ENCODE assay signal across 8 cellular contexts in genomic region chr1:212667223-212668139, GRCh38. TPM values are rescaled to one million over a fixed set of nuclear protein-coding genes. Genes with fewer than 3 reads are reported as not detected.
A peak's percentile ranks its signal among the peaks of the same experiment; 100 is the strongest.
DNase-seq lines count a peak whose midpoint lies in the region; ATAC-seq and TF ChIP-seq lines count a peak whose summit lies in the region.

No MANE protein-coding gene starts in this region.

- peaks cover 13 to 21% of the 10 kb centered on the region in 2 donors for H3K27me3 Mint-ChIP-seq in natural killer cell treated with Interleukin-12 subunit alpha and Interleukin-12 subunit beta and Interleukin-15 and Interleukin-18, amount 100 ng/mL, for 72 hours

- H3K9me3 Mint-ChIP-seq in natural killer cell treated with Interleukin-12 subunit alpha and Interleukin-12 subunit beta and Interleukin-15 and Interleukin-18, amount 100 ng/mL, for 72 hours, result no peaks in the 10 kb centered on the region

- H3K27ac Mint-ChIP-seq in natural killer cell treated with Interleukin-12 subunit alpha and Interleukin-12 subunit beta and Interleukin-15 and Interleukin-18, amount 100 ng/mL, for 72 hours, result peak overlapping the region; percentile 60 to 62

- H3K9me3 ChIP-seq in AG04450 (ENCODE audit: control insufficient read depth, insufficient read depth, low read length) (no peaks in the 10 kb centered on the region), Peyer's patch (no peaks in the 10 kb centered on the region)

- H3K4me3 ChIP-seq in AG04450 (ENCODE audit: low read depth, low read length) (peak overlapping the region; percentile 48), Peyer's patch (no peak overlapping the region)

- POLR2A ChIA-PET in AG04450 (lab: Yijun Ruan, JAX), result interaction anchor here (0.7 to 4.4 kb wide), 6 partner anchors 11 to 169 kb away, joined by 3 to 40 read pairs (median 3); partner anchors contain the start of genes ATF3, NSL1 and TATDN3

- peaks cover 0 to 17% (median 0%) of the 10 kb centered on the region in 4 donors for H3K4me1 ChIP-seq in Peyer's patch

- peak overlapping the region; percentile 99 for H3K27ac ChIP-seq in AG04450 (ENCODE audit: low read depth, low read length)
- H3K27ac ChIP-seq in Peyer's patch, result peak overlapping the region; percentile 46 to 87 (median 59)

- CTCF ChIA-PET in AG04450 (lab: Charles Lee), result interaction anchor here (0.6 to 2.2 kb wide), 10 partner anchors 10 to 632 kb away, joined by 3 to 9 read pairs (median 4); partner anchors contain the start of genes BATF3, DTL and INTS7

- H3K27me3 ChIP-seq in AG04450 (ENCODE audit: control insufficient read depth, insufficient read depth, low read length) (no peaks in the 10 kb centered on the region), Peyer's patch (no peaks in the 10 kb centered on the region)

- H3K36me3 ChIP-seq in Peyer's patch, result no peaks in the 10 kb centered on the region

- TF ChIP-seq POLR2A in Peyer's patch (IDR thresholded peaks at IDR 0.05), result no peak

- ATAC-seq in natural killer cell treated with Interleukin-12 subunit alpha and Interleukin-12 subunit beta and Interleukin-15 and Interleukin-18, amount 100 ng/mL, for 72 hours, result peak; percentile 64 to 79
- ATAC-seq in GM18868 (IDR thresholded peaks at IDR 0.05; ENCODE audit: unreplicated experiment), result no peak
- ATAC-seq in GM18858 (IDR thresholded peaks at IDR 0.05; ENCODE audit: unreplicated experiment), result no peak

- H3K4me1 Mint-ChIP-seq in natural killer cell treated with Interleukin-12 subunit alpha and Interleukin-12 subunit beta and Interleukin-15 and Interleukin-18, amount 100 ng/mL, for 72 hours (ENCODE audit: low read depth in 2 of 2), result peaks cover 29 to 49% of the 10 kb centered on the region in 2 donors

- H3K36me3 Mint-ChIP-seq in natural killer cell treated with Interleukin-12 subunit alpha and Interleukin-12 subunit beta and Interleukin-15 and Interleukin-18, amount 100 ng/mL, for 72 hours, result no peaks in the 10 kb centered on the region

- peak; percentile 79 for DNase-seq in AG04450 (ENCODE audit: low read depth, low spot score)
- peak; percentile 77 for DNase-seq in H4 (ENCODE audit: low spot score)
- peak in 1 of 3 donors; percentile 57 for DNase-seq in Peyer's patch
- DNase-seq in epidermal melanocyte (ENCODE audit: insufficient read length, low spot score), result peak; percentile 67
- no peak for DNase-seq in natural killer cell treated with Interleukin-12 subunit alpha and Interleukin-12 subunit beta and Interleukin-15 and Interleukin-18, amount 100 ng/mL, for 72 hours (ENCODE audit: low spot score)
- DNase-seq in KG1 (lab: John Stamatoyannopoulos, UW), result no peak

- TF ChIP-seq CTCF in AG04450 (IDR thresholded peaks at IDR 0.05; ENCODE audit: low read depth, low read length), result no peak
- TF ChIP-seq CTCF in Peyer's patch (IDR thresholded peaks at IDR 0.05), result no peak

- peak overlapping the region; percentile 74 for H3K4me3 Mint-ChIP-seq in natural killer cell treated with Interleukin-12 subunit alpha and Interleukin-12 subunit beta and Interleukin-15 and Interleukin-18, amount 100 ng/mL, for 72 hours

RNA-seq across cellular contexts. Expression of gene BATF3, which starts 32.2 kb away (rescaled TPM):
- polyA plus RNA-seq in AG04450 (2011; rRNA removed), result 1.4 and 1.5 TPM in 2 replicates
- polyA minus RNA-seq in AG04450 (2011; rRNA and poly(A)+ RNA removed), result 0.48 and 0.60 TPM in 2 replicates
- 3.8 and 6.5 TPM in 2 replicates for total RNA-seq in H4 (2014; rRNA removed; shearing (Covaris generic))
- total RNA-seq in Peyer's patch, result 1 to 10 TPM in 3 of 4 donors, not detected in 1; 2.1 to 6.6 (median 4.7) TPM
- 100 to 1,000 TPM in 1 of 2 donors, 10 to 100 TPM in 1; 46.6 to 137 TPM for total RNA-seq in natural killer cell treated with Interleukin-12 subunit alpha and Interleukin-12 subunit beta and Interleukin-15 and Interleukin-18, amount 100 ng/mL, for 72 hours

RNA-seq across cellular contexts. Expression of gene ATF3, which starts 58.9 kb away (rescaled TPM):
- 5.5 TPM in 2 replicates for polyA plus RNA-seq in AG04450 (2011; rRNA removed)
- 9.8 and 21.2 TPM in 2 replicates for polyA minus RNA-seq in AG04450 (2011; rRNA and poly(A)+ RNA removed)
- total RNA-seq in H4 (2014; rRNA removed; shearing (Covaris generic)), result 9.1 and 13.3 TPM in 2 replicates
- 10 to 100 TPM in 3 of 4 donors, 1 to 10 TPM in 1; 10.0 to 38.0 (median 17.2) TPM for total RNA-seq in Peyer's patch
- total RNA-seq in natural killer cell treated with Interleukin-12 subunit alpha and Interleukin-12 subunit beta and Interleukin-15 and Interleukin-18, amount 100 ng/mL, for 72 hours, result 10 to 100 TPM; 15.4 to 16.9 TPM

Comparison
In these comparisons a context has a peak if more than half of its experiments do, and no peak if none do; other contexts are left out.
1. DNase-seq: peak in AG04450 (single experiment), H4 (single experiment) and epidermal melanocyte (single experiment); none in natural killer cell treated with Interleukin-12 subunit alpha and Interleukin-12 subunit beta and Interleukin-15 and Interleukin-18, amount 100 ng/mL, for 72 hours (single experiment) and KG1 (single experiment).
2. ATAC-seq: peak in natural killer cell treated with Interleukin-12 subunit alpha and Interleukin-12 subunit beta and Interleukin-15 and Interleukin-18, amount 100 ng/mL, for 72 hours (2 of 2); none in GM18868 (single experiment) and GM18858 (single experiment).